ENCODE assay signal across 8 cellular contexts in genomic region chr16:2339521-2340484, GRCh38. TPM values are rescaled to one million over a fixed set of nuclear protein-coding genes. Genes with fewer than 3 reads are reported as not detected.
A peak's percentile ranks its signal among the peaks of the same experiment; 100 is the strongest.
DNase-seq lines count a peak whose midpoint lies in the region; ATAC-seq, FAIRE-seq and TF ChIP-seq lines count a peak whose summit lies in the region.

No MANE protein-coding gene starts in this region.

- H3K4me1 Mint-ChIP-seq in CD4-positive, CD25-positive, alpha-beta regulatory T cell, result peaks cover 0 to 18% (median 12%) of the 10 kb centered on the region in 4 donors

- peaks cover 0 to 1% (median 0%) of the 10 kb centered on the region in 7 donors for H3K9me3 Mint-ChIP-seq in CD4-positive, CD25-positive, alpha-beta regulatory T cell

- peaks cover 14% of the 10 kb centered on the region for H3K4me1 ChIP-seq in CD4-positive, CD25-positive, alpha-beta regulatory T cell (ENCODE audit: control insufficient read depth, insufficient read depth, low read length, poor library complexity, severe bottlenecking)
- peaks cover 3% of the 10 kb centered on the region for H3K4me1 ChIP-seq in RWPE2 (ENCODE audit: insufficient read depth, poor library complexity, severe bottlenecking)
- peaks cover 6% of the 10 kb centered on the region for H3K4me1 ChIP-seq in hepatocyte (ENCODE audit: insufficient read depth)

- peaks cover 25% of the 10 kb centered on the region for H3K27me3 Mint-ChIP-seq in CD4-positive, CD25-positive, alpha-beta regulatory T cell

- no peak for FAIRE-seq in GM19239 (lab: Jason Lieb, UNC)

- no peaks in the 10 kb centered on the region for H3K79me2 ChIP-seq in hepatocyte

- H3K4me2 ChIP-seq in hepatocyte, result peak overlapping the region; percentile 98

- WGBS in hepatocyte (ENCODE audit: low lambda C conversion rate, missing lambda C conversion rate), result 7% methylated on average over 70 of the region's 98 CpGs

- no peaks in the 10 kb centered on the region for H3K36me3 Mint-ChIP-seq in CD4-positive, CD25-positive, alpha-beta regulatory T cell

- H2AFZ ChIP-seq in hepatocyte, result peak overlapping the region; percentile 77

- no peak overlapping the region for H3K27ac ChIP-seq in CD4-positive, CD25-positive, alpha-beta regulatory T cell (ENCODE audit: insufficient read depth, low read length, poor library complexity, severe bottlenecking)
- H3K27ac ChIP-seq in RWPE2 (ENCODE audit: poor library complexity, severe bottlenecking) (no peak overlapping the region), hepatocyte (no peak overlapping the region)

- H3K9me2 ChIP-seq in hepatocyte (replicated peaks; ENCODE audit: insufficient read depth), result no peaks in the 10 kb centered on the region

- peaks cover 2% of the 10 kb centered on the region for H3K27me3 ChIP-seq in CD4-positive, CD25-positive, alpha-beta regulatory T cell (ENCODE audit: control insufficient read depth, insufficient read depth, low read length)
- H3K27me3 ChIP-seq in RWPE2 (ENCODE audit: insufficient read depth, poor library complexity, severe bottlenecking) (peaks cover 20% of the 10 kb centered on the region), hepatocyte (peaks cover 24% of the 10 kb centered on the region)

- no peaks in the 10 kb centered on the region for H4K20me1 ChIP-seq in hepatocyte (ENCODE audit: insufficient read depth, poor library complexity, severe bottlenecking)

- DNase-seq in CD4-positive, CD25-positive, alpha-beta regulatory T cell, result peak; percentile 16 to 54 (median 25)
- DNase-seq in GM19239 (ENCODE audit: insufficient read length, low spot score), result peak; percentile 43
- no peak for DNase-seq in RWPE2 (ENCODE audit: low spot score)
- DNase-seq in amygdala (lab: John Stamatoyannopoulos, UW), result peak in 44 of 56 donors; percentile 11 to 76 (median 56)
- DNase-seq in hepatocyte (ENCODE audit: low spot score), result peak; percentile 65
- DNase-seq in retina, result peak; percentile 91

- no peak for TF ChIP-seq CTCF in RWPE2 (IDR thresholded peaks at IDR 0.05; ENCODE audit: poor library complexity, severe bottlenecking)
- TF ChIP-seq CTCF in hepatocyte (IDR thresholded peaks at IDR 0.05; ENCODE audit: poor library complexity), result peak; percentile 24

- H3K4me3 Mint-ChIP-seq in CD4-positive, CD25-positive, alpha-beta regulatory T cell, result peak overlapping the region; percentile 59 to 88 (median 88)

- H3K36me3 ChIP-seq in CD4-positive, CD25-positive, alpha-beta regulatory T cell (ENCODE audit: control insufficient read depth, insufficient read depth, low read length), result no peaks in the 10 kb centered on the region
- H3K36me3 ChIP-seq in RWPE2 (ENCODE audit: low read depth), result no peaks in the 10 kb centered on the region
- H3K36me3 ChIP-seq in hepatocyte (replicated peaks; ENCODE audit: insufficient read depth, low read depth), result no peaks in the 10 kb centered on the region

- H3K9me3 ChIP-seq in CD4-positive, CD25-positive, alpha-beta regulatory T cell (ENCODE audit: control insufficient read depth in 2 of 2, low read length in 2 of 2), result no peaks in the 10 kb centered on the region
- no peaks in the 10 kb centered on the region for H3K9me3 ChIP-seq in RWPE2 (ENCODE audit: severe bottlenecking)
- H3K9me3 ChIP-seq in hepatocyte (ENCODE audit: low read depth), result no peaks in the 10 kb centered on the region

- peak; percentile 5 to 23 for ATAC-seq in CD4-positive, CD25-positive, alpha-beta regulatory T cell (ENCODE audit: low read depth in 2 of 2)
- ATAC-seq in HG03439 (IDR thresholded peaks at IDR 0.05; ENCODE audit: unreplicated experiment), result peak; percentile 26
- ATAC-seq in RWPE2 (ENCODE audit: low read depth), result peak; percentile 56
- ATAC-seq in HG02870 (IDR thresholded peaks at IDR 0.05; ENCODE audit: unreplicated experiment), result no peak

- H3K4me3 ChIP-seq in CD4-positive, CD25-positive, alpha-beta regulatory T cell (ENCODE audit: low read depth, low read length), result peak overlapping the region; percentile 48
- H3K4me3 ChIP-seq in RWPE2 (ENCODE audit: severe bottlenecking), result peak overlapping the region; percentile 44
- H3K4me3 ChIP-seq in hepatocyte, result peak overlapping the region; percentile 32

- H3K27ac Mint-ChIP-seq in CD4-positive, CD25-positive, alpha-beta regulatory T cell, result peak overlapping the region in 1 of 3 donors; percentile 65

RNA-seq across cellular contexts. Expression of gene ABCA3, which starts 0.7 kb away (rescaled TPM):
- total RNA-seq in CD4-positive, CD25-positive, alpha-beta regulatory T cell, result 5.1 TPM
- 1 to 10 TPM; 1.1 to 2.2 (median 2.0) TPM for polyA plus RNA-seq in CD4-positive, CD25-positive, alpha-beta regulatory T cell
- 1.5 and 1.8 TPM in 2 replicates for total RNA-seq in hepatocyte
- 0.94 and 4.9 TPM in 2 replicates for polyA plus RNA-seq in hepatocyte
